Comparison of ENCODE assay signal across 1 cellular context in the genomic region with DNA sequence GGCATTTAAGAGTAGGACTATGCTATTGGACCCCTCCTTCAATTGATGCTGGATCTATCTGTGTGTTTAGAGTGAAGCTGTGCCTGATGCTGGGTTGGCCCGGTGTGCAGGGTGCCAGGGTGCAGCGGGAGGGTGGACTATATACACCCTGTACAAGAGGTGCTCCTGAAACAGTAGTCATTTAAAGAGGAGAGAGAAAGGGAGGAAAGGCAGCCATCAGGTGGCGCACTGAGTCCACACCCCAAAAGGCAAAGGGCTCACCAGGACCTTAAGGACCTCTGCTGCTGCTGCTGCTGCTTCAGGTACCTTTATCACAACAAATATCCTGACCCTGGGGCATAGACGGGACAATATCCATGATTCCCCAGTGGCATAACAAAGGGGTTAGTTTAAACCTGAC.
TF ChIP-seq lines count a peak whose summit lies in the region.

No MANE protein-coding gene starts in this region.

TF ChIP-seq in HCT116, 20 proteins besides CTCF, POLR2A, EP300 and RAD21 (continued from another document):
- TF ChIP-seq, protein P1, sequence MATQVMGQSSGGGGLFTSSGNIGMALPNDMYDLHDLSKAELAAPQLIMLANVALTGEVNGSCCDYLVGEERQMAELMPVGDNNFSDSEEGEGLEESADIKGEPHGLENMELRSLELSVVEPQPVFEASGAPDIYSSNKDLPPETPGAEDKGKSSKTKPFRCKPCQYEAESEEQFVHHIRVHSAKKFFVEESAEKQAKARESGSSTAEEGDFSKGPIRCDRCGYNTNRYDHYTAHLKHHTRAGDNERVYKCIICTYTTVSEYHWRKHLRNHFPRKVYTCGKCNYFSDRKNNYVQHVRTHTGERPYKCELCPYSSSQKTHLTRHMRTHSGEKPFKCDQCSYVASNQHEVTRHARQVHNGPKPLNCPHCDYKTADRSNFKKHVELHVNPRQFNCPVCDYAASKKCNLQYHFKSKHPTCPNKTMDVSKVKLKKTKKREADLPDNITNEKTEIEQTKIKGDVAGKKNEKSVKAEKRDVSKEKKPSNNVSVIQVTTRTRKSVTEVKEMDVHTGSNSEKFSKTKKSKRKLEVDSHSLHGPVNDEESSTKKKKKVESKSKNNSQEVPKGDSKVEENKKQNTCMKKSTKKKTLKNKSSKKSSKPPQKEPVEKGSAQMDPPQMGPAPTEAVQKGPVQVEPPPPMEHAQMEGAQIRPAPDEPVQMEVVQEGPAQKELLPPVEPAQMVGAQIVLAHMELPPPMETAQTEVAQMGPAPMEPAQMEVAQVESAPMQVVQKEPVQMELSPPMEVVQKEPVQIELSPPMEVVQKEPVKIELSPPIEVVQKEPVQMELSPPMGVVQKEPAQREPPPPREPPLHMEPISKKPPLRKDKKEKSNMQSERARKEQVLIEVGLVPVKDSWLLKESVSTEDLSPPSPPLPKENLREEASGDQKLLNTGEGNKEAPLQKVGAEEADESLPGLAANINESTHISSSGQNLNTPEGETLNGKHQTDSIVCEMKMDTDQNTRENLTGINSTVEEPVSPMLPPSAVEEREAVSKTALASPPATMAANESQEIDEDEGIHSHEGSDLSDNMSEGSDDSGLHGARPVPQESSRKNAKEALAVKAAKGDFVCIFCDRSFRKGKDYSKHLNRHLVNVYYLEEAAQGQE (IDR thresholded peaks at IDR 0.05; ENCODE audit: low read depth), result no peak
